In genomic region chr15:75454471-75455418, GRCh38 we compare ENCODE assay signal across 8 cellular contexts. TPM values are rescaled to one million over a fixed set of nuclear protein-coding genes. Genes with fewer than 3 reads are reported as not detected.
A peak's percentile ranks its signal among the peaks of the same experiment; 100 is the strongest.
DNase-seq lines count a peak whose midpoint lies in the region; ATAC-seq and TF ChIP-seq lines count a peak whose summit lies in the region.

No MANE protein-coding gene starts in this region.

- H3K27me3 ChIP-seq in mononuclear cell (ENCODE audit: insufficient read depth, low read length) = no peaks in the 10 kb centered on the region

- peak overlapping the region; percentile 97 for H3K4me3 ChIP-seq in GM12865 (ENCODE audit: low read depth, low read length)
- H3K4me3 ChIP-seq in mononuclear cell (ENCODE audit: low read length) = peak overlapping the region; percentile 60

- TF ChIP-seq CTCF in GM12865 (IDR thresholded peaks at IDR 0.05; ENCODE audit: insufficient read depth, low read depth, low read length, missing control alignments) = no peak

- DNase-seq in GM12865 (ENCODE audit: low read depth) (peak; percentile 85), NCI-H2227 treated with DMSO at 0.1 percent for 48 hours (lab: John Stamatoyannopoulos, UW) (peak; percentile 59), ecto neural progenitor cell (ENCODE audit: low spot score) (peak; percentile 85), DMS153 (lab: John Stamatoyannopoulos, UW) (no peak)
- peak; percentile 81 to 84 for DNase-seq in activated CD4-positive, alpha-beta T cell treated with anti-CD3 and anti-CD28 coated beads, Interleukin-2, amount 50 U/mL, for 48 hours
- DNase-seq in stimulated activated CD8-positive, alpha-beta memory T cell treated with anti-CD3 and anti-CD28 coated beads, Interleukin-2, amount 100 ng/mL, for 1 hour (ENCODE audit: low read depth in 2 of 2) = peak; percentile 58 to 71

- no peak for ATAC-seq in HG02938 (IDR thresholded peaks at IDR 0.05; ENCODE audit: unreplicated experiment)

- no peaks in the 10 kb centered on the region for H3K9me3 ChIP-seq in mononuclear cell (ENCODE audit: low read depth, low read length)

- H3K4me1 ChIP-seq in mononuclear cell (ENCODE audit: insufficient read depth, low read length) = peaks cover 36% of the 10 kb centered on the region

RNA-seq across cellular contexts. Expression of gene SIN3A, which starts 3.3 kb away (rescaled TPM):
- total RNA-seq in mononuclear cell = 100 TPM
